10 cellular contexts compared by ENCODE assay signal in the genomic region with DNA sequence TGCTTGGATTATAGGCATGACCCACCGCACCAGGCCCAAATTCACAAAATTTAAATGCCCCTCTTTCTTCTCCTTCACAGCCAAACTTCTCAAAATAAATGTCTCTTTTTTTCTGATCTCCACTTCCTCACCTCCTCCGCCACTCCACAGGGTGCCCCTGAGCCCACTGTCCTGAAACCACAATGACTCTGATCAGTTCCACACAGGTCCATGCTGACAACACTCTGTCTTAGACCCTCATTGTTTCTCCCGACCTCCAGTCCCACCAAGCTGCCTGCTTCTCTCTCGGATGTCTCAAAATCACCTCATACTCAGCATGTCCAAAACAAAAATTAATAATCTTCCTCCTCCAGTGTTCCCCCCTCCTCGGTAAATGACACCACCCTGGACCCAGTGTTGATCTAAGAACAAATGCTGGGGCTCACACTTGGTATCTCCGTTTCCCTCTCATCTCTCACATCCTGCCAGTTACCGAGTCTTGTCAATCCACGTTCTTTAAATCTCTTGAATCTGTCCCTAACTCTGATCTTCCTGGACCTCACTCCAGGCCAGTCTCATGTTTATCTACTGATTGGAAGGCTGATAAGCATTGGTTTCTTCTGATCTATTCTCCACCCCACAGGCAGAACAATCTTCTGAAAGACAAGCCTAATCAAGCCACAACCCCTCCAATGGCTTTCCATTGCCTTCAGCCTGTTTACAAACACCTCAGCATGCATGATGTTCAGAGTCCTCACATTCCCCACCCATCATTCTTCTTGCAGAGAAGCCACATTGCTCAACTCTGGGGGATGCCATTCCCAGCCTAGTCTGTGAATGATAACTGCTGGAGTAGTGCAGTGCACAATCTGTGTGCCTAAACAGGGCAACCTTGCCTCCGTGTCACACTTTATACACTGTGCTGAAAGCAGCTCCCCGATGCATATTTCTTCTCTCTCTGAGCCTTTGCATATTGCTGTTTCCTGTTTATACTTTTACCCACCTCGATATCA. TPM values are rescaled to one million over a fixed set of nuclear protein-coding genes. Genes with fewer than 3 reads are reported as not detected.
DNase-seq lines count a peak whose midpoint lies in the region; ATAC-seq lines count a peak whose summit lies in the region.
"Had no signal": no experiment of that assay in that cellular context is flagged by ENCODE, and none has a peak within 500 bp of the region (broad histone marks: within the 10 kb centered on the region; RNA-seq: fewer than 3 reads in every experiment).

No MANE protein-coding gene starts in this region.

- H3K4me3 Mint-ChIP-seq in activated naive CD4-positive, alpha-beta T cell treated with anti-CD3 and anti-CD28 coated beads, Interleukin-2, amount 10 ng/mL, durations not matched to agents 7 days and 5 days = peak overlapping the region; percentile 53
- H3K4me3 Mint-ChIP-seq in activated naive CD8-positive, alpha-beta T cell = peak overlapping the region; percentile 77

- CTCF ChIA-PET in activated naive CD4-positive, alpha-beta T cell treated with anti-CD3 and anti-CD28 coated beads, Interleukin-2, amount 10 ng/mL, durations not matched to agents 7 days and 5 days (lab: Charles Lee) = interaction anchor here (0.8 to 1.5 kb wide), 3 partner anchors 12 to 209 kb away, joined by 3 to 7 read pairs (median 3); no protein-coding TSS in a partner anchor

- ATAC-seq in HG03135 (IDR thresholded peaks at IDR 0.05; ENCODE audit: unreplicated experiment) (peak; percentile 40), HG02852 (IDR thresholded peaks at IDR 0.05; ENCODE audit: unreplicated experiment) (no peak)
- ATAC-seq: PC-3 had no signal

- DNase-seq in activated naive CD4-positive, alpha-beta T cell treated with anti-CD3 and anti-CD28 coated beads, Interleukin-2, amount 10 ng/mL, durations not matched to agents 7 days and 5 days = peak; percentile 39
- DNase-seq in activated naive CD4-positive, alpha-beta T cell treated with Interleukin-2 at 50 U/mL for 16 hours = no peak
- DNase-seq in NCI-H524 (lab: John Stamatoyannopoulos, UW) (no peak), A172 (ENCODE audit: low spot score) (no peak), occipital lobe (lab: John Stamatoyannopoulos, UW) (no peak)
- DNase-seq: PC-3, retina had no signal

- peaks cover 52% of the 10 kb centered on the region for H3K4me1 Mint-ChIP-seq in activated naive CD4-positive, alpha-beta T cell treated with anti-CD3 and anti-CD28 coated beads, Interleukin-2, amount 10 ng/mL, durations not matched to agents 7 days and 5 days
- H3K4me1 Mint-ChIP-seq in activated naive CD8-positive, alpha-beta T cell (ENCODE audit: low read depth) = peaks cover 71% of the 10 kb centered on the region

- H3K9me3 Mint-ChIP-seq in activated naive CD4-positive, alpha-beta T cell treated with anti-CD3 and anti-CD28 coated beads, Interleukin-2, amount 10 ng/mL, durations not matched to agents 7 days and 5 days = no peaks in the 10 kb centered on the region
- H3K9me3 Mint-ChIP-seq in activated naive CD8-positive, alpha-beta T cell (ENCODE audit: low read depth) = no peaks in the 10 kb centered on the region

- no peaks in the 10 kb centered on the region for H3K27me3 Mint-ChIP-seq in activated naive CD4-positive, alpha-beta T cell treated with anti-CD3 and anti-CD28 coated beads, Interleukin-2, amount 10 ng/mL, durations not matched to agents 7 days and 5 days
- no peaks in the 10 kb centered on the region for H3K27me3 Mint-ChIP-seq in activated naive CD8-positive, alpha-beta T cell

- H3K36me3 Mint-ChIP-seq in activated naive CD4-positive, alpha-beta T cell treated with anti-CD3 and anti-CD28 coated beads, Interleukin-2, amount 10 ng/mL, durations not matched to agents 7 days and 5 days = peaks cover 2% of the 10 kb centered on the region
- H3K36me3 Mint-ChIP-seq in activated naive CD8-positive, alpha-beta T cell = no peaks in the 10 kb centered on the region

- H3K27ac Mint-ChIP-seq in activated naive CD4-positive, alpha-beta T cell treated with anti-CD3 and anti-CD28 coated beads, Interleukin-2, amount 10 ng/mL, durations not matched to agents 7 days and 5 days = peak overlapping the region; percentile 89
- peak overlapping the region; percentile 99 for H3K27ac Mint-ChIP-seq in activated naive CD8-positive, alpha-beta T cell

RNA-seq across cellular contexts. Expression of gene ANKRD44, which starts 12.4 kb away (rescaled TPM):
- total RNA-seq in A172 (2014; rRNA removed; shearing (Covaris generic)) = 8.7 and 16.2 TPM in 2 replicates
- total RNA-seq in occipital lobe = 170 TPM
